Comparison of ENCODE assay signal across 22 cellular contexts in genomic region chr4:38560340-38560739, GRCh38.
DNase-seq lines count a peak whose midpoint lies in the region; ATAC-seq and TF ChIP-seq lines count a peak whose summit lies in the region.
"Had no signal": no experiment of that assay in that cellular context is flagged by ENCODE, and none has a peak within 500 bp of the region (broad histone marks: within the 10 kb centered on the region; RNA-seq: fewer than 3 reads in every experiment).

No MANE protein-coding gene starts in this region.

- intact Hi-C loops in adrenal gland (cut with DNase I) = no loop called here

- no peaks in the 10 kb centered on the region for H3K9me2 ChIP-seq in SK-N-SH

- no peak overlapping the region for H2AFZ ChIP-seq in SK-N-SH (ENCODE audit: low read depth)

- H3K9ac ChIP-seq in SK-N-SH = no peak overlapping the region

- TF ChIP-seq EP300 in SK-N-SH (IDR thresholded peaks at IDR 0.05; ENCODE audit: borderline replicate concordance in 1 of 2, low read depth in 1 of 2, low read length in 1 of 2) = no peak

- 0 out of 2 replicates have a peak, but pooled peaks cover 4% of the 10 kb centered on the region for H3K9me3 ChIP-seq in SK-N-SH
- no peaks in the 10 kb centered on the region for H3K9me3 ChIP-seq in HEK293 (ENCODE audit: control insufficient read depth, insufficient read depth, low read depth, low read length)
- H3K9me3 ChIP-seq in adrenal gland (replicated peaks in 1 of 3) = no peaks in the 10 kb centered on the region
- H3K9me3 ChIP-seq: MG63 had no signal

- H3K79me2 ChIP-seq in SK-N-SH (ENCODE audit: insufficient read depth) = no peaks in the 10 kb centered on the region

- peaks cover 19% of the 10 kb centered on the region for H3K9me3 Mint-ChIP-seq in nephron progenitor cell

- peaks cover 10 to 11% of the 10 kb centered on the region in 2 experiments; a peak in 2 of 4 replicates for H3K4me1 ChIP-seq in SK-N-SH (ENCODE audit: control insufficient read depth in 1 of 2, insufficient read depth in 2 of 2, low read depth in 1 of 2, low read length in 1 of 2)
- H3K4me1 ChIP-seq in HEK293 (ENCODE audit: control insufficient read depth, insufficient read depth, low read length) = no peaks in the 10 kb centered on the region
- H3K4me1 ChIP-seq in adrenal gland (replicated peaks in 1 of 2) = no peaks in the 10 kb centered on the region

- peaks cover 15% of the 10 kb centered on the region for H3K36me3 Mint-ChIP-seq in nephron progenitor cell (ENCODE audit: low read depth)
- H3K36me3 Mint-ChIP-seq: IgD-negative memory B cell had no signal

- no peak overlapping the region for H3K4me2 ChIP-seq in SK-N-SH

- no peak for TF ChIP-seq RAD21 in SK-N-SH (IDR thresholded peaks at IDR 0.05; ENCODE audit: low read length)

- H3F3A ChIP-seq in SK-N-SH (replicated peaks; ENCODE audit: insufficient read depth) = no peaks in the 10 kb centered on the region

- peaks cover 33% of the 10 kb centered on the region for H3K4me1 Mint-ChIP-seq in nephron progenitor cell

- DNase-seq in SK-N-SH = peak; percentile 15
- DNase-seq in nephron progenitor cell = no peak
- no peak for DNase-seq in adrenal gland
- no peak for DNase-seq in NCI-H2081 treated with DMSO at 0.1 percent for 48 hours (lab: John Stamatoyannopoulos, UW)
- DNase-seq: AML-193; DMS 273 treated with DMSO at 0.1 percent for 48 hours; H7; Kasumi-1; MG63; NCI-H1092; NCI-H1436 treated with DMSO at 0.1 percent for 48 hours; NCI-H2029; NCI-H446; NK-92 treated with Interleukin-12 subunit alpha and Interleukin-12 subunit beta, amount 100 ng/mL, for 24 hours had no signal

- H3K36me3 ChIP-seq in SK-N-SH (replicated peaks in 1 of 2; ENCODE audit: control insufficient read depth in 1 of 2, insufficient read depth in 2 of 2, low read length in 1 of 2) = no peaks in the 10 kb centered on the region
- H3K36me3 ChIP-seq in HEK293 (ENCODE audit: control insufficient read depth in 2 of 2, insufficient read depth in 1 of 2, low read length in 2 of 2) = no peaks in the 10 kb centered on the region
- H3K36me3 ChIP-seq in adrenal gland (replicated peaks in 1 of 2) = no peaks in the 10 kb centered on the region
- H3K36me3 ChIP-seq: MG63 had no signal

- H3K27ac Mint-ChIP-seq in nephron progenitor cell = peak overlapping the region; percentile 19
- H3K27ac Mint-ChIP-seq: IgD-negative memory B cell had no signal

- no peak for TF ChIP-seq POLR2A in adrenal gland (IDR thresholded peaks at IDR 0.05)

- WGBS in SK-N-SH (ENCODE audit: low lambda C conversion rate) = 76% methylated on average over 6 of the region's 6 CpGs
- WGBS in adrenal gland, 4 donors = 76 to 91% (median 82%) methylated on average over 6 of the region's 6 CpGs

- peaks cover 7% of the 10 kb centered on the region for H3K27me3 Mint-ChIP-seq in nephron progenitor cell (ENCODE audit: low read depth, poor library complexity)
- H3K27me3 Mint-ChIP-seq: IgD-negative memory B cell had no signal

- H3K27me3 ChIP-seq in SK-N-SH (ENCODE audit: insufficient read depth) = no peaks in the 10 kb centered on the region
- no peaks in the 10 kb centered on the region for H3K27me3 ChIP-seq in adrenal gland
- H3K27me3 ChIP-seq: MG63 had no signal

- TF ChIP-seq CTCF in SK-N-SH (IDR thresholded peaks at IDR 0.05) (no peak), HEK293 (tag by site-specific recombination; IDR thresholded peaks at IDR 0.05) (no peak), nephron progenitor cell (IDR thresholded peaks at IDR 0.05) (no peak), adrenal gland (IDR thresholded peaks at IDR 0.05) (no peak)

- H3K4me3 ChIP-seq in SK-N-SH (ENCODE audit: low read depth in 2 of 2, low read length in 1 of 2) (no peak overlapping the region), HEK293 (ENCODE audit: low read depth, low read length) (no peak overlapping the region), adrenal gland (no peak overlapping the region)
- H3K4me3 ChIP-seq: MG63 had no signal

- H3K4me3 Mint-ChIP-seq in nephron progenitor cell = no peak overlapping the region
- H3K4me3 Mint-ChIP-seq: CD14-positive monocyte, IgD-negative memory B cell had no signal

- no peaks in the 10 kb centered on the region for H4K20me1 ChIP-seq in SK-N-SH (ENCODE audit: insufficient read depth)

- CTCF ChIA-PET in SK-N-SH (lab: Yijun Ruan, JAX) (no interaction called here), HEK293 (lab: Yijun Ruan, JAX) (no interaction called here)

- ATAC-seq in SK-N-SH treated with all-trans-retinoic acid at 6 μM for 48 hours (no peak), HG03432 (IDR thresholded peaks at IDR 0.05; ENCODE audit: unreplicated experiment) (peak; percentile 18), HG03442 (IDR thresholded peaks at IDR 0.05; ENCODE audit: unreplicated experiment) (no peak)
- ATAC-seq: Right ventricle myocardium inferior had no signal

- H3K27ac ChIP-seq in SK-N-SH (ENCODE audit: low read depth in 2 of 2, low read length in 1 of 2) = no peak overlapping the region
- no peak overlapping the region for H3K27ac ChIP-seq in HEK293 (ENCODE audit: extremely low read depth, low read depth, low read length)
- H3K27ac ChIP-seq in adrenal gland = no peak overlapping the region
- H3K27ac ChIP-seq: 22Rv1 had no signal

- POLR2A ChIA-PET in SK-N-SH (lab: Yijun Ruan, JAX) (no interaction called here), HEK293 (lab: Yijun Ruan, JAX) (no interaction called here)

TF ChIP-seq in SK-N-SH, 30 proteins besides CTCF, POLR2A, EP300 and RAD21:
- no peak for TF ChIP-seq YY1 (IDR thresholded peaks at IDR 0.05; ENCODE audit: low read depth)
- TF ChIP-seq RXRA (IDR thresholded peaks at IDR 0.05; ENCODE audit: borderline replicate concordance, low read depth) = no peak
- no peak for TF ChIP-seq EZH2phosphoT487 (IDR thresholded peaks at IDR 0.05; ENCODE audit: borderline replicate concordance, low read depth)
- TF ChIP-seq TEAD4 (IDR thresholded peaks at IDR 0.05; ENCODE audit: borderline replicate concordance, insufficient read depth) = no peak
- TF ChIP-seq JUND (IDR thresholded peaks at IDR 0.05) = no peak
- no peak for TF ChIP-seq POLR2AphosphoS5 (IDR thresholded peaks at IDR 0.05; ENCODE audit: low read depth, low read length)
- no peak for TF ChIP-seq SIN3A (IDR thresholded peaks at IDR 0.05; ENCODE audit: borderline replicate concordance, low read depth, low read length)
- no peak for TF ChIP-seq NRF1 (IDR thresholded peaks at IDR 0.05; ENCODE audit: low read depth, low read length)
- no peak for TF ChIP-seq FOSL2 (IDR thresholded peaks at IDR 0.05; ENCODE audit: borderline replicate concordance, low read depth)
- no peak for TF ChIP-seq TAF1 (IDR thresholded peaks at IDR 0.05; ENCODE audit: borderline replicate concordance, low read depth, low read length)
- no peak for TF ChIP-seq CHD2 (IDR thresholded peaks at IDR 0.05; ENCODE audit: low read length, partially characterized antibody)
- no peak for TF ChIP-seq NFIC (IDR thresholded peaks at IDR 0.05; ENCODE audit: borderline replicate concordance)
- TF ChIP-seq ELF1 (IDR thresholded peaks at IDR 0.05) = no peak

TF ChIP-seq in SK-N-SH treated with all-trans-retinoic acid at 6 μM for 48 hours, 23 proteins besides CTCF, POLR2A, EP300 and RAD21 (continues in another document):
- TF ChIP-seq PATZ1 (CRISPR knock-in tag; IDR thresholded peaks at IDR 0.05; ENCODE audit: borderline replicate concordance) (no peak), ZFP3 (CRISPR knock-in tag; IDR thresholded peaks at IDR 0.05) (no peak), GLIS3 (CRISPR knock-in tag; IDR thresholded peaks at IDR 0.05) (no peak), TOX (CRISPR knock-in tag; IDR thresholded peaks at IDR 0.05; ENCODE audit: borderline replicate concordance) (no peak), RARB (CRISPR knock-in tag; IDR thresholded peaks at IDR 0.05) (no peak)

TF ChIP-seq in HEK293, 187 proteins besides CTCF, POLR2A, EP300 and RAD21:
- TF ChIP-seq EGR2 (tag by site-specific recombination; IDR thresholded peaks at IDR 0.05; ENCODE audit: low read depth) = 0 out of 2 replicates have a peak, but pooled peaks have one; percentile 19
- no peak for TF ChIP-seq ZNF266 (tag by site-specific recombination; IDR thresholded peaks at IDR 0.05; ENCODE audit: low read depth)
TF ChIP-seq in HEK293: peak in this region for 1.
